8 cellular contexts compared by ENCODE assay signal in the genomic region with DNA sequence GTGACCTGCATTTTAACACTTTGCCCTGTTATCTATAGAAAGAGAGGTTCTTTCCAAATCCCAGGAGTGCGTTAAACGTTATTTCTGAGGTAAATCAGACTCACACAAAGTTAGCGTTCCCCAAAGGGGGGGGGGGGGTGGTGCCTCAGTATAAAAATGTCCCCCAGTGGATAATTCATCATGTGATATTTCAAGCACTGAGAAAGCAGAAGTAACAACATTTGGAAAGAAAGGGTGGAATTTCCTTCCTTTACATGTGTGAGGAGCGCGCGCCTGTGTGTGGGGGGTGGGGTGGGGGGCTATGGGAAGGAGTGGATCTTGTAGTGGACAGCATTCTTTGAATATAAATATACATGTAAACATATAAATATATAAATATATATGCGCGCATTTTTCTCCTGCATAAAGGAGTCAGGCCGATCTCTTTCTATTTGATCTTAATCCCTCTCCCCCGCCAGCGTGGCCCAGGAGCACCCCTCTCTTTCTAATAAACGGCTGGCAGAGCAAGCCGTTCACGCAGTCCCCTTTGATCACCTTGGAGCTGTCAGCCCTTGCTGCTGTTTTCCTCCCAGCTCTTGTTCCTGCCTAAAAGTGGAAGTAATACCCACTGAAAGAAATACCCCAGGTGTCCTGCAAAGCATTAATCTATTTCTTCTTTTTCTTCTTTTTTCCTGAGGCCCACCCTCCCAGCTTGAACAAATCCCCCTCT.
DNase-seq lines count a peak whose midpoint lies in the region; TF ChIP-seq lines count a peak whose summit lies in the region.

No MANE protein-coding gene starts in this region.

- H3K9me3 ChIP-seq in SJSA1 (replicated peaks): no peaks in the 10 kb centered on the region

- H3K27ac Mint-ChIP-seq in activated naive CD4-positive, alpha-beta T cell treated with anti-CD3 and anti-CD28 coated beads for 36 hours: no peak overlapping the region
- H3K27ac Mint-ChIP-seq in progenitor cell of endocrine pancreas: peak overlapping the region; percentile 88

- no peak for DNase-seq in activated naive CD4-positive, alpha-beta T cell treated with anti-CD3 and anti-CD28 coated beads for 36 hours
- DNase-seq in activated naive CD4-positive, alpha-beta T cell treated with Interleukin-2 at 50 U/mL for 16 hours: no peak
- DNase-seq in SJSA1 (ENCODE audit: low read depth in 1 of 2, low spot score in 2 of 2): no peak
- no peak for DNase-seq in foreskin fibroblast
- no peak for DNase-seq in progenitor cell of endocrine pancreas (ENCODE audit: low spot score, unreplicated experiment)
- no peak for DNase-seq in NCI-H774 (lab: John Stamatoyannopoulos, UW)
- no peak for DNase-seq in posterior vena cava (ENCODE audit: low spot score)
- DNase-seq in glomerular visceral epithelial cell (ENCODE audit: extremely low spot score): no peak

- H3K4me3 ChIP-seq in SJSA1: peak overlapping the region; percentile 46
- peak overlapping the region; percentile 48 to 64 for H3K4me3 ChIP-seq in foreskin fibroblast (ENCODE audit: low read depth in 1 of 2, low read length in 2 of 2)

- H3K9me3 Mint-ChIP-seq in activated naive CD4-positive, alpha-beta T cell treated with anti-CD3 and anti-CD28 coated beads for 36 hours: no peaks in the 10 kb centered on the region
- H3K9me3 Mint-ChIP-seq in progenitor cell of endocrine pancreas (ENCODE audit: low read depth): peaks cover under 1% of the 10 kb centered on the region

- H3K27ac ChIP-seq in SJSA1: peak overlapping the region; percentile 51

- peak overlapping the region; percentile 71 for H3K4me3 Mint-ChIP-seq in activated naive CD4-positive, alpha-beta T cell treated with anti-CD3 and anti-CD28 coated beads for 36 hours
- H3K4me3 Mint-ChIP-seq in progenitor cell of endocrine pancreas (ENCODE audit: low read depth): peak overlapping the region; percentile 83

- CTCF ChIA-PET in activated naive CD4-positive, alpha-beta T cell treated with anti-CD3 and anti-CD28 coated beads for 36 hours (lab: Charles Lee): interaction anchor here (1.5 kb wide), 1 partner anchor 772 kb away, joined by 4 read pairs; no protein-coding TSS in a partner anchor

- H3K27me3 Mint-ChIP-seq in activated naive CD4-positive, alpha-beta T cell treated with anti-CD3 and anti-CD28 coated beads for 36 hours (ENCODE audit: low read depth): peaks cover 41% of the 10 kb centered on the region
- no peaks in the 10 kb centered on the region for H3K27me3 Mint-ChIP-seq in progenitor cell of endocrine pancreas

- TF ChIP-seq CTCF in foreskin fibroblast (IDR thresholded peaks at IDR 0.05; ENCODE audit: low read depth, low read length) (no peak), progenitor cell of endocrine pancreas (IDR thresholded peaks at IDR 0.05; ENCODE audit: unreplicated experiment) (no peak)

- intact Hi-C loops in activated naive CD4-positive, alpha-beta T cell treated with anti-CD3 and anti-CD28 coated beads for 36 hours (cut with micrococcal nuclease): loop anchor here (1.0 to 10.0 kb wide), 3 partner anchors 13 to 760 kb away; no protein-coding TSS in a partner anchor
- intact Hi-C loops in posterior vena cava (cut with DNase I): no loop called here

- H3K36me3 Mint-ChIP-seq in activated naive CD4-positive, alpha-beta T cell treated with anti-CD3 and anti-CD28 coated beads for 36 hours (ENCODE audit: low read depth): no peaks in the 10 kb centered on the region
- H3K36me3 Mint-ChIP-seq in progenitor cell of endocrine pancreas (ENCODE audit: insufficient read depth): peaks cover under 1% of the 10 kb centered on the region

- H3K4me1 Mint-ChIP-seq in activated naive CD4-positive, alpha-beta T cell treated with anti-CD3 and anti-CD28 coated beads for 36 hours (ENCODE audit: low read depth): peaks cover 20% of the 10 kb centered on the region
- H3K4me1 Mint-ChIP-seq in progenitor cell of endocrine pancreas (ENCODE audit: low read depth): peaks cover 32% of the 10 kb centered on the region

- peaks cover 13% of the 10 kb centered on the region for H3K4me1 ChIP-seq in SJSA1 (replicated peaks)

- H3K27me3 ChIP-seq in SJSA1 (replicated peaks): no peaks in the 10 kb centered on the region

- no peaks in the 10 kb centered on the region for H3K36me3 ChIP-seq in SJSA1
